ENCODE assay signal across 8 cellular contexts in the genomic region with DNA sequence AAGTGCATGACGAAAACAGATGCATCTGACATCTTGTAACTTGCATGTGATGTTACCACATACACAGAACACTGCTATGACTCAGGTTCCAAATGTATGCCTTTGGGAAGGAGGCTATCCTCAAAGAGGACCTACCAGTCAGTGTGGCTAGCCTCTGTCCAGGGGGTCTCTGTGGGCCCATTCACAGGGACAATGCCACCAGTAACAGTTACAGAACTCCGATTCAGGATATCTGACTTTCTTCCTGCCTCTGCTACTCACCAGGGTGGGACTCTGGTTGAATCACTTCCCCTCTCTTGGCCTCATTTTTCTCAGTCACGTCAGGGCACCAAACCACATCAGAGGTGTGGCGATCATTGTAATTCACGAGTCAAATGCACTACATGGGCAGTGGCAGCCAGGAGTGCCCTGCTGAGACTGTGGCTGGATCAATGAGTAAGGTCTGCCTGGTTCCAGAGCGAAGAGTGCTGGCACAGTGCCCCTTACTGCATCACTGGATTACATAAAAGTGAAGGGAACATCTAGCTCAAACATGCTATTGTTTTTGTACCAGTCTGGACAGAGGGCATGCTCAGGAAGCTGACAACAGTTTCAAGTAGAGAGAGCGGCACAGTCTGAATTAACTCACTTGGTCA. TPM values are rescaled to one million over a fixed set of nuclear protein-coding genes. Genes with fewer than 3 reads are reported as not detected.
DNase-seq lines count a peak whose midpoint lies in the region; ATAC-seq and TF ChIP-seq lines count a peak whose summit lies in the region.

No MANE protein-coding gene starts in this region.

- H3K36me3 ChIP-seq in BJ (ENCODE audit: control insufficient read depth, insufficient read depth, low read length) (peaks cover 3% of the 10 kb centered on the region), brain microvascular endothelial cell (replicated peaks) (peaks cover 9% of the 10 kb centered on the region), testis (ENCODE audit: low read depth, missing control alignments) (no peaks in the 10 kb centered on the region), mesendoderm (ENCODE audit: control insufficient read depth, insufficient read depth, low read length) (no peaks in the 10 kb centered on the region), H7 (replicated peaks; ENCODE audit: control insufficient read depth, insufficient read depth, low read length) (no peaks in the 10 kb centered on the region; the same call in none of the 2 replicates)

- 66 to 79% methylated on average over 7 of the region's 7 CpGs for WGBS in testis, 2 donors
- no CpG with 5 or more reads among the region's 7 CpGs for WGBS in mesendoderm (ENCODE audit: extremely low coverage, insufficient coverage, low lambda C conversion rate)

- no peaks in the 10 kb centered on the region for H3K79me2 ChIP-seq in mesendoderm (ENCODE audit: control insufficient read depth, insufficient read depth, low read length)

- no peak overlapping the region for H2BK5ac ChIP-seq in mesendoderm (ENCODE audit: low read length)

- H3K23ac ChIP-seq in mesendoderm (ENCODE audit: low read length): no peak overlapping the region

- H3K79me1 ChIP-seq in mesendoderm (ENCODE audit: low read length): no peaks in the 10 kb centered on the region

- POLR2A ChIA-PET in BJ (lab: Charles Lee): no interaction called here

- DNase-seq in BJ (ENCODE audit: low read depth): peak; percentile 53
- peak; percentile 96 for DNase-seq in RPMI7951 (ENCODE audit: low read depth)
- DNase-seq in brain microvascular endothelial cell: peak; percentile 84
- DNase-seq in left colon: peak; percentile 18 to 50
- peak; percentile 62 for DNase-seq in testis
- DNase-seq in mesendoderm: no peak
- DNase-seq in H7: no peak

- no peak overlapping the region for H3K4me2 ChIP-seq in mesendoderm (ENCODE audit: low read length)

- H3K9me3 ChIP-seq in testis: no peaks in the 10 kb centered on the region

- H2BK15ac ChIP-seq in mesendoderm (replicated peaks; ENCODE audit: low read depth): no peak overlapping the region

- H3K4me1 ChIP-seq in testis: peaks cover 18% of the 10 kb centered on the region
- H3K4me1 ChIP-seq in mesendoderm (ENCODE audit: control insufficient read depth, low read depth, low read length): peaks cover 2% of the 10 kb centered on the region

- H3K9ac ChIP-seq in mesendoderm (ENCODE audit: low read length): no peak overlapping the region

- intact Hi-C loops in left colon (cut with DNase I, micrococcal nuclease): no loop called here
- intact Hi-C loops in testis (cut with DNase I; ENCODE audit: low total_unique reads): no loop called here

- no peak overlapping the region for H3K18ac ChIP-seq in mesendoderm (ENCODE audit: low read length)

- TF ChIP-seq POLR2A in testis (IDR thresholded peaks at IDR 0.05): no peak

- H3K4me3 ChIP-seq in BJ (ENCODE audit: low read depth, low read length) (no peak overlapping the region), brain microvascular endothelial cell (ENCODE audit: low read depth, low read length) (no peak overlapping the region), testis (no peak overlapping the region), mesendoderm (ENCODE audit: low read length) (no peak overlapping the region), H7 (ENCODE audit: insufficient read depth, low read depth, low read length) (no peak overlapping the region)

- ATAC-seq in GM21619 (IDR thresholded peaks at IDR 0.05; ENCODE audit: unreplicated experiment): peak; percentile 38
- no peak for ATAC-seq in left colon

- TF ChIP-seq CTCF in BJ (IDR thresholded peaks at IDR 0.05; ENCODE audit: insufficient read depth, low read depth, low read length): no peak
- TF ChIP-seq CTCF in brain microvascular endothelial cell (IDR thresholded peaks at IDR 0.05; ENCODE audit: low read depth, low read length, missing control alignments): peak; percentile 21
- TF ChIP-seq CTCF in testis (IDR thresholded peaks at IDR 0.05): no peak

- H3K4ac ChIP-seq in mesendoderm (ENCODE audit: low read depth, low read length): no peak overlapping the region

- in situ Hi-C loops in brain microvascular endothelial cell (cut with HindIII; ENCODE audit: low pct_ligation_motif_present, low sequenced_read_pairs): no loop called here

- H3K27ac ChIP-seq in brain microvascular endothelial cell: peak overlapping the region; percentile 64
- no peak overlapping the region for H3K27ac ChIP-seq in testis
- H3K27ac ChIP-seq in mesendoderm (ENCODE audit: low read depth, low read length): no peak overlapping the region

- H4K5ac ChIP-seq in mesendoderm (ENCODE audit: low read length): no peak overlapping the region

- CTCF ChIA-PET in BJ (lab: Yijun Ruan, JAX): interaction anchor here (1.3 to 7.2 kb wide), 3 partner anchors 83 to 286 kb away, joined by 3 to 234 read pairs (median 60); no protein-coding TSS in a partner anchor

- no peak overlapping the region for H2BK120ac ChIP-seq in mesendoderm (ENCODE audit: low read depth, low read length)

- H4K8ac ChIP-seq in mesendoderm (ENCODE audit: low read depth, low read length): no peak overlapping the region

- H3K56ac ChIP-seq in mesendoderm (ENCODE audit: low read length): no peak overlapping the region

- H3K27me3 ChIP-seq in BJ (ENCODE audit: control insufficient read depth, insufficient read depth, low read length) (no peaks in the 10 kb centered on the region), brain microvascular endothelial cell (replicated peaks) (no peaks in the 10 kb centered on the region), testis (no peaks in the 10 kb centered on the region), mesendoderm (ENCODE audit: insufficient read depth, low read length, poor library complexity) (no peaks in the 10 kb centered on the region), H7 (ENCODE audit: control insufficient read depth, insufficient read depth, low read length) (no peaks in the 10 kb centered on the region)

- no peak overlapping the region for H2AK5ac ChIP-seq in mesendoderm (ENCODE audit: low read length)

RNA-seq across cellular contexts. Expression of a gene that starts 13.2 kb away (rescaled TPM):
- polyA plus RNA-seq in BJ (2011; rRNA removed) (156 and 187 TPM in 2 replicates), testis (ENCODE audit: insufficient read depth, low read depth, low replicate concordance) (115 TPM)
- 83.2 and 114 TPM in 2 replicates for polyA minus RNA-seq in BJ (2011; rRNA and poly(A)+ RNA removed)
- total RNA-seq in RPMI7951 (2014; rRNA removed; shearing (Covaris generic)): 156 and 161 TPM in 2 replicates
- total RNA-seq in left colon (10 to 100 TPM; 48.7 to 49.2 TPM), testis (100 to 1,000 TPM; 135 to 145 TPM)
- polyA plus RNA-seq in mesendoderm (2013, experiment 1 of 2): 143 TPM
- 143 TPM for polyA plus RNA-seq in mesendoderm (2013, experiment 2 of 2)
- total RNA-seq in H7 (2014; rRNA removed; shearing (Covaris generic)): 38.9 and 50.9 TPM in 2 replicates

RNA-seq across cellular contexts. Expression of a gene that starts 26.6 kb away (rescaled TPM):
- polyA plus RNA-seq in BJ (2011; rRNA removed): 59.1 and 100 TPM in 2 replicates
- 120 and 160 TPM in 2 replicates for polyA minus RNA-seq in BJ (2011; rRNA and poly(A)+ RNA removed)
- 122 and 129 TPM in 2 replicates for total RNA-seq in RPMI7951 (2014; rRNA removed; shearing (Covaris generic))
- 100 to 1,000 TPM; 116 to 141 TPM for total RNA-seq in left colon
- 100 to 1,000 TPM; 112 TPM for total RNA-seq in testis
- polyA plus RNA-seq in testis (ENCODE audit: insufficient read depth, low read depth, low replicate concordance): 115 TPM
- polyA plus RNA-seq in mesendoderm (2013, experiment 1 of 2): 191 TPM
- polyA plus RNA-seq in mesendoderm (2013, experiment 2 of 2): 192 TPM
- total RNA-seq in H7 (2014; rRNA removed; shearing (Covaris generic)): 170 and 204 TPM in 2 replicates

RNA-seq across cellular contexts. Expression of a gene that starts 58.5 kb away (rescaled TPM):
- polyA plus RNA-seq in BJ (2011; rRNA removed) (14,419 and 17,277 TPM in 2 replicates), testis (ENCODE audit: insufficient read depth, low read depth, low replicate concordance) (3,080 TPM)
- polyA minus RNA-seq in BJ (2011; rRNA and poly(A)+ RNA removed): 5,297 and 8,034 TPM in 2 replicates
- total RNA-seq in RPMI7951 (2014; rRNA removed; shearing (Covaris generic)): 2,339 and 3,437 TPM in 2 replicates
- total RNA-seq in left colon (100 to 1,000 TPM in 1 of 2 donors, 10 to 100 TPM in 1; 91.3 to 178 TPM), testis (1,000 to 10,000 TPM; 1,884 to 2,585 TPM)
- 371 TPM for polyA plus RNA-seq in mesendoderm (2013, experiment 1 of 2)
- polyA plus RNA-seq in mesendoderm (2013, experiment 2 of 2): 377 TPM
- total RNA-seq in H7 (2014; rRNA removed; shearing (Covaris generic)): 419 and 483 TPM in 2 replicates

Comparison
In these comparisons a context has a peak if more than half of its experiments do, and no peak if none do; other contexts are left out.
1. DNase-seq: peak in BJ (single experiment), RPMI7951 (single experiment), brain microvascular endothelial cell (single experiment), left colon (2 of 2) and testis (single experiment); none in mesendoderm (single experiment) and H7 (single experiment).